ENCODE assay signal across 23 cellular contexts in the genomic region with DNA sequence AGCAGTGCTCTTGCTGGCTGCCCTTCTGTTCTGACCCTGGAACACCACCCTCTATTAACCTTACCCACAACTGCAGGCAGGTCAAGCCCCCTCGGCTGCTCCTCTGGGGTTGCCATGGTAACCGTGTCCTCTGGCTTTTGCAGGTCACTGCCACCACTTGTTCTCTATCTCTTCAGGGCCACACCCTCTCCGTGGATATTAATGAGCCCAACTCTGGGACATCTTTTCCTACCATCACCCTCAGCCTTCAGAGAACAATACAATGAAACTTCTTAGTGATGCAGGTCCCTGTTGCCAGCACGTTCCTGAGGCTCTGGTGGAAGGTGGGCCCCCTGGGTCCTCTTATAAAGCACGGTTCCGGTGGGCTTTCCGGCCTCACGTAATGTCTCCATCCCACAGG. TPM values are rescaled to one million over a fixed set of nuclear protein-coding genes. Genes with fewer than 3 reads are reported as not detected.
DNase-seq lines count a peak whose midpoint lies in the region; ATAC-seq, FAIRE-seq and TF ChIP-seq lines count a peak whose summit lies in the region.
"Had no signal": no experiment of that assay in that cellular context is flagged by ENCODE, and none has a peak within 500 bp of the region (broad histone marks: within the 10 kb centered on the region; RNA-seq: fewer than 3 reads in every experiment).

No MANE protein-coding gene starts in this region.

- no peak overlapping the region for H3K9ac ChIP-seq in endodermal cell (ENCODE audit: extremely low read depth, low read length, poor library complexity, severe bottlenecking)
- H3K9ac ChIP-seq: BLaER1 had no signal

- H3K36me3 ChIP-seq in endodermal cell (ENCODE audit: control insufficient read depth, insufficient read depth, low read length) = no peaks in the 10 kb centered on the region
- H3K36me3 ChIP-seq: MG63 had no signal

- no peak overlapping the region for H3K27ac Mint-ChIP-seq in activated CD4-positive, alpha-beta T cell treated with anti-CD3 and anti-CD28 coated beads, Interleukin-2, amount 10 ng/mL, durations not matched to agents 7 days and 5 days
- peak overlapping the region; percentile 50 for H3K27ac Mint-ChIP-seq in activated naive CD8-positive, alpha-beta T cell
- peak overlapping the region; percentile 63 to 100 (median 98) for H3K27ac Mint-ChIP-seq in naive thymus-derived CD8-positive, alpha-beta T cell
- H3K27ac Mint-ChIP-seq in endodermal cell = no peak overlapping the region

- H3K36me3 Mint-ChIP-seq in activated CD4-positive, alpha-beta T cell treated with anti-CD3 and anti-CD28 coated beads, Interleukin-2, amount 10 ng/mL, durations not matched to agents 7 days and 5 days (ENCODE audit: low read depth) = peaks cover 54% of the 10 kb centered on the region
- peaks cover 16% of the 10 kb centered on the region for H3K36me3 Mint-ChIP-seq in activated naive CD8-positive, alpha-beta T cell
- peaks cover 12 to 54% (median 36%) of the 10 kb centered on the region in 3 donors for H3K36me3 Mint-ChIP-seq in naive thymus-derived CD8-positive, alpha-beta T cell
- H3K36me3 Mint-ChIP-seq in endodermal cell (ENCODE audit: low read depth) = no peaks in the 10 kb centered on the region

- no peak for TF ChIP-seq CTCF in endodermal cell (conservative IDR thresholded peaks at IDR 0.05)

- H3K27ac ChIP-seq in endodermal cell (ENCODE audit: low read depth, low read length) = no peak overlapping the region
- H3K27ac ChIP-seq: A549, BLaER1, testis had no signal

- 77 to 83% methylated on average over 4 to 8 of the region's 8 CpGs for WGBS in endodermal cell (ENCODE audit: insufficient coverage in 1 of 2, insufficient read length in 1 of 2), 2 experiments

- POLR2A ChIA-PET in activated CD4-positive, alpha-beta T cell treated with anti-CD3 and anti-CD28 coated beads, Interleukin-2, amount 10 ng/mL, durations not matched to agents 7 days and 5 days (lab: Charles Lee) = no interaction called here
- POLR2A ChIA-PET in naive thymus-derived CD8-positive, alpha-beta T cell (lab: Charles Lee) = interaction anchor here (2.2 kb wide), 1 partner anchor 75 kb away, joined by 6 read pairs; a partner anchor contains a TSS
- POLR2A ChIA-PET in HEK293T (lab: Yijun Ruan, JAX) = no interaction called here

- CTCF ChIA-PET in activated CD4-positive, alpha-beta T cell treated with anti-CD3 and anti-CD28 coated beads, Interleukin-2, amount 10 ng/mL, durations not matched to agents 7 days and 5 days (lab: Charles Lee) = no interaction called here
- CTCF ChIA-PET in HEK293T (lab: Yijun Ruan, JAX) = interaction anchor here (0.6 kb wide), 1 partner anchor 25 kb away, joined by 3 read pairs; no protein-coding TSS in a partner anchor

- no peaks in the 10 kb centered on the region for H3K4me1 ChIP-seq in endodermal cell (ENCODE audit: control insufficient read depth, insufficient read depth, low read length)

- no peaks in the 10 kb centered on the region for H3K27me3 Mint-ChIP-seq in activated CD4-positive, alpha-beta T cell treated with anti-CD3 and anti-CD28 coated beads, Interleukin-2, amount 10 ng/mL, durations not matched to agents 7 days and 5 days
- no peaks in the 10 kb centered on the region for H3K27me3 Mint-ChIP-seq in activated naive CD8-positive, alpha-beta T cell
- H3K27me3 Mint-ChIP-seq in naive thymus-derived CD8-positive, alpha-beta T cell = no peaks in the 10 kb centered on the region
- peaks cover 41% of the 10 kb centered on the region for H3K27me3 Mint-ChIP-seq in endodermal cell (ENCODE audit: insufficient read depth)

- ATAC-seq in naive thymus-derived CD8-positive, alpha-beta T cell = no peak
- ATAC-seq: A549, left lobe of liver, PC-3 had no signal

- peak; percentile 30 for FAIRE-seq in GM12892 (lab: Jason Lieb, UNC)
- FAIRE-seq: A549 had no signal

- no peaks in the 10 kb centered on the region for H3K9me3 Mint-ChIP-seq in activated CD4-positive, alpha-beta T cell treated with anti-CD3 and anti-CD28 coated beads, Interleukin-2, amount 10 ng/mL, durations not matched to agents 7 days and 5 days
- H3K9me3 Mint-ChIP-seq in activated naive CD8-positive, alpha-beta T cell (ENCODE audit: low read depth) = no peaks in the 10 kb centered on the region
- peaks cover 0 to 2% (median 0%) of the 10 kb centered on the region in 9 donors for H3K9me3 Mint-ChIP-seq in naive thymus-derived CD8-positive, alpha-beta T cell
- no peaks in the 10 kb centered on the region for H3K9me3 Mint-ChIP-seq in endodermal cell

- H3K4me1 Mint-ChIP-seq in activated CD4-positive, alpha-beta T cell treated with anti-CD3 and anti-CD28 coated beads, Interleukin-2, amount 10 ng/mL, durations not matched to agents 7 days and 5 days = peaks cover 87% of the 10 kb centered on the region
- peaks cover 89% of the 10 kb centered on the region for H3K4me1 Mint-ChIP-seq in activated naive CD8-positive, alpha-beta T cell (ENCODE audit: low read depth)
- H3K4me1 Mint-ChIP-seq in naive thymus-derived CD8-positive, alpha-beta T cell = peaks cover 68 to 96% (median 92%) of the 10 kb centered on the region in 4 donors
- peaks cover 3% of the 10 kb centered on the region for H3K4me1 Mint-ChIP-seq in endodermal cell

- H3K9me3 ChIP-seq in endodermal cell (ENCODE audit: control insufficient read depth, low read length) = no peaks in the 10 kb centered on the region
- H3K9me3 ChIP-seq: A549, BLaER1, MG63, testis had no signal

- H3K4me3 ChIP-seq in endodermal cell (ENCODE audit: low read length) = no peak overlapping the region
- H3K4me3 ChIP-seq: A549, BLaER1, MG63, testis had no signal

- DNase-seq in activated CD4-positive, alpha-beta T cell treated with anti-CD3 and anti-CD28 coated beads, Interleukin-2, amount 10 ng/mL, durations not matched to agents 7 days and 5 days = peak; percentile 5
- no peak for DNase-seq in activated CD4-positive, alpha-beta T cell treated with anti-CD3 and anti-CD28 coated beads for 48 hours
- DNase-seq in GM12892 (ENCODE audit: insufficient read length) (no peak), endodermal cell (no peak), HEK293T (ENCODE audit: extremely low spot score) (no peak), KG1 (lab: John Stamatoyannopoulos, UW) (no peak)
- DNase-seq in naive thymus-derived CD8-positive, alpha-beta T cell = no peak
- DNase-seq: activated CD4-positive, CD25-positive, alpha-beta regulatory T cell treated with anti-CD3 and anti-CD28 coated beads, Interleukin-2, amount 50 U/mL, for 72 hours; DMS 273 treated with DMSO at 0.1 percent for 48 hours; GF-D8; HCEC 1CT; MG63; NCI-H1694; NCI-H226; nucleus accumbens; PC-3; SHP77 treated with DMSO at 0.1 percent for 48 hours; stimulated activated CD4-positive, alpha-beta T cell treated with anti-CD3 and anti-CD28 coated beads, Interleukin-12 subunit alpha, Interleukin-12 subunit beta, amount 100 ng/mL, for 4 hours; testis had no signal

- peaks cover 32% of the 10 kb centered on the region for H3K27me3 ChIP-seq in endodermal cell (ENCODE audit: control insufficient read depth, insufficient read depth, low read length, poor library complexity, severe bottlenecking)
- H3K27me3 ChIP-seq: BLaER1, MG63, testis had no signal

- no peak for TF ChIP-seq POLR2A in GM12892 (IDR thresholded peaks at IDR 0.05; ENCODE audit: low read depth, low read length)

- H3K4me3 Mint-ChIP-seq in activated CD4-positive, alpha-beta T cell treated with anti-CD3 and anti-CD28 coated beads, Interleukin-2, amount 10 ng/mL, durations not matched to agents 7 days and 5 days = no peak overlapping the region
- H3K4me3 Mint-ChIP-seq in activated naive CD8-positive, alpha-beta T cell = peak overlapping the region; percentile 98
- H3K4me3 Mint-ChIP-seq in naive thymus-derived CD8-positive, alpha-beta T cell = peak overlapping the region; percentile 38 to 100 (median 99)
- no peak overlapping the region for H3K4me3 Mint-ChIP-seq in endodermal cell

TF ChIP-seq in HEK293T, 16 proteins besides CTCF, POLR2A, EP300 and RAD21:
- no peak for TF ChIP-seq FOXM1 (IDR thresholded peaks at IDR 0.05; ENCODE audit: borderline replicate concordance)
- no peak for TF ChIP-seq TARDBP (IDR thresholded peaks at IDR 0.05)
- TF ChIP-seq ZNF384 (IDR thresholded peaks at IDR 0.05) = no peak
- TF ChIP-seq BHLHE40 (IDR thresholded peaks at IDR 0.05; ENCODE audit: borderline replicate concordance) = no peak
- TF ChIP-seq L3MBTL2 (conservative IDR thresholded peaks at IDR 0.05) = no peak
- TF ChIP-seq SP1 (IDR thresholded peaks at IDR 0.05) = no peak
- no peak for TF ChIP-seq ELF4 (IDR thresholded peaks at IDR 0.05)
- TF ChIP-seq HDGF (IDR thresholded peaks at IDR 0.05; ENCODE audit: borderline replicate concordance) = no peak
- no peak for TF ChIP-seq FOXA1 (IDR thresholded peaks at IDR 0.05)
- TF ChIP-seq, protein P1, sequence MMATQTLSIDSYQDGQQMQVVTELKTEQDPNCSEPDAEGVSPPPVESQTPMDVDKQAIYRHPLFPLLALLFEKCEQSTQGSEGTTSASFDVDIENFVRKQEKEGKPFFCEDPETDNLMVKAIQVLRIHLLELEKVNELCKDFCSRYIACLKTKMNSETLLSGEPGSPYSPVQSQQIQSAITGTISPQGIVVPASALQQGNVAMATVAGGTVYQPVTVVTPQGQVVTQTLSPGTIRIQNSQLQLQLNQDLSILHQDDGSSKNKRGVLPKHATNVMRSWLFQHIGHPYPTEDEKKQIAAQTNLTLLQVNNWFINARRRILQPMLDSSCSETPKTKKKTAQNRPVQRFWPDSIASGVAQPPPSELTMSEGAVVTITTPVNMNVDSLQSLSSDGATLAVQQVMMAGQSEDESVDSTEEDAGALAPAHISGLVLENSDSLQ (IDR thresholded peaks at IDR 0.05) = no peak
- TF ChIP-seq CTBP1 (IDR thresholded peaks at IDR 0.05; ENCODE audit: borderline replicate concordance) = no peak
- no peak for TF ChIP-seq FOXK2 (IDR thresholded peaks at IDR 0.05)
- TF ChIP-seq SUZ12 (IDR thresholded peaks at IDR 0.05) = no peak
- no peak for TF ChIP-seq NFRKB (IDR thresholded peaks at IDR 0.05)
- no peak for TF ChIP-seq LEF1 (IDR thresholded peaks at IDR 0.05; ENCODE audit: borderline replicate concordance)
- no peak for TF ChIP-seq ARNT (IDR thresholded peaks at IDR 0.05)

RNA-seq across cellular contexts. Expression of a gene that starts 30.8 kb away (rescaled TPM):
- 10 to 100 TPM; 54.2 to 55.7 TPM for total RNA-seq in activated CD4-positive, alpha-beta T cell treated with anti-CD3 and anti-CD28 coated beads, Interleukin-2, amount 10 ng/mL, durations not matched to agents 7 days and 5 days
- 16.3 TPM for polyA plus RNA-seq in GM12892 (2012; ENCODE audit: missing spikeins)
- 10 to 100 TPM; 12.3 to 13.8 TPM for total RNA-seq in naive thymus-derived CD8-positive, alpha-beta T cell
- 1 to 10 TPM; 3.3 to 4.7 (median 3.8) TPM for polyA plus RNA-seq in naive thymus-derived CD8-positive, alpha-beta T cell
- 1 to 10 TPM; 8.2 to 8.5 TPM for total RNA-seq in endodermal cell
- 4.1 TPM for polyA plus RNA-seq in endodermal cell (2013, experiment 1 of 2)
- polyA plus RNA-seq in endodermal cell (2013, experiment 2 of 2) = 4.5 TPM

Comparison
In these comparisons a context has a peak if more than half of its experiments do, and no peak if none do; other contexts are left out.
1. H3K27ac Mint-ChIP-seq: peak in activated naive CD8-positive, alpha-beta T cell (single experiment) and naive thymus-derived CD8-positive, alpha-beta T cell (10 of 10); none in activated CD4-positive, alpha-beta T cell treated with anti-CD3 and anti-CD28 coated beads, Interleukin-2, amount 10 ng/mL, durations not matched to agents 7 days and 5 days (single experiment) and endodermal cell (single experiment).
2. H3K4me3 Mint-ChIP-seq: peak in activated naive CD8-positive, alpha-beta T cell (single experiment) and naive thymus-derived CD8-positive, alpha-beta T cell (10 of 10); none in activated CD4-positive, alpha-beta T cell treated with anti-CD3 and anti-CD28 coated beads, Interleukin-2, amount 10 ng/mL, durations not matched to agents 7 days and 5 days (single experiment) and endodermal cell (single experiment).